ENCODE assay signal across 10 cellular contexts in genomic region chr17:43755389-43755875, GRCh38. TPM values are rescaled to one million over a fixed set of nuclear protein-coding genes. Genes with fewer than 3 reads are reported as not detected.
DNase-seq lines count a peak whose midpoint lies in the region; ATAC-seq, FAIRE-seq and TF ChIP-seq lines count a peak whose summit lies in the region.
"Had no signal": no experiment of that assay in that cellular context is flagged by ENCODE, and none has a peak within 500 bp of the region (broad histone marks: within the 10 kb centered on the region; RNA-seq: fewer than 3 reads in every experiment).

No MANE protein-coding gene starts in this region.

- TF ChIP-seq CTCF in K562 (IDR thresholded peaks at IDR 0.05 in 2 of 3, conservative IDR thresholded peaks at IDR 0.05 in 1 of 3; ENCODE audit: insufficient read depth in 2 of 3, low read depth in 1 of 3, low read length in 3 of 3) = no peak

- H3K27ac Mint-ChIP-seq in activated CD8-positive, alpha-beta memory T cell treated with anti-CD3 and anti-CD28 coated beads, Interleukin-2, amount 10 ng/mL, durations not matched to agents 7 days and 5 days = no peak overlapping the region

- in situ Hi-C loops in K562 (cut with MboI) = no loop called here

- H3K9me1 ChIP-seq in K562 (ENCODE audit: control insufficient read depth, insufficient read depth, low read length) = no peaks in the 10 kb centered on the region

- no peak overlapping the region for H3K4me2 ChIP-seq in K562 (ENCODE audit: insufficient read depth, low read length)

- no peak for TF ChIP-seq POLR2A in K562 (conservative IDR thresholded peaks at IDR 0.05)

- H3K4me3 ChIP-seq in K562 (no peak overlapping the region), subcutaneous abdominal adipose tissue (ENCODE audit: low read depth in 1 of 5, low read length in 5 of 5) (peak overlapping the region in 4 of 5 donors; percentile 27 to 48 (median 33))

- H3K27me3 Mint-ChIP-seq in activated CD8-positive, alpha-beta memory T cell treated with anti-CD3 and anti-CD28 coated beads, Interleukin-2, amount 10 ng/mL, durations not matched to agents 7 days and 5 days = peaks cover 60% of the 10 kb centered on the region

- no peak for TF ChIP-seq RAD21 in K562 (CRISPR knock-in tag; conservative IDR thresholded peaks at IDR 0.05 in 1 of 2, IDR thresholded peaks at IDR 0.05 in 1 of 2)

- H3K4me1 ChIP-seq in K562 (replicated peaks in 1 of 2; ENCODE audit: control insufficient read depth in 2 of 2, insufficient read depth in 2 of 2, low read length in 2 of 2) (peaks cover 0 to 12% of the 10 kb centered on the region in 2 experiments; a peak in 2 of 5 replicates), subcutaneous abdominal adipose tissue (ENCODE audit: control insufficient read depth in 5 of 5, insufficient read depth in 5 of 5, low read length in 5 of 5) (peaks cover 0 to 11% (median 10%) of the 10 kb centered on the region in 5 donors)

- peaks cover 21% of the 10 kb centered on the region for H3K4me1 Mint-ChIP-seq in activated CD8-positive, alpha-beta memory T cell treated with anti-CD3 and anti-CD28 coated beads, Interleukin-2, amount 10 ng/mL, durations not matched to agents 7 days and 5 days

- peak; percentile 52 for DNase-seq in activated CD8-positive, alpha-beta memory T cell treated with anti-CD3 and anti-CD28 coated beads, Interleukin-2, amount 10 ng/mL, durations not matched to agents 7 days and 5 days
- no peak for DNase-seq in activated CD8-positive, alpha-beta memory T cell treated with anti-CD3 and anti-CD28 coated beads, Interleukin-2, amount 50 U/mL, for 4 hours
- DNase-seq in K562 (ENCODE audit: extremely low read depth in 1 of 4, low spot score in 3 of 4) (no peak), islet precursor cell (peak; percentile 90), NCI-H2029 treated with DMSO at 0.1 percent for 48 hours (lab: John Stamatoyannopoulos, UW) (no peak), COLO829 (ENCODE audit: low spot score) (no peak)
- DNase-seq: KG1 had no signal

- POLR2A ChIA-PET in K562 (lab: Yijun Ruan, JAX) = no interaction called here

- BruUV-seq in K562 (replicated peaks; lab: Mats Ljungman, UMichigan) = no TSS peak

- no peaks in the 10 kb centered on the region for H3K36me3 ChIP-seq in K562 (ENCODE audit: control insufficient read depth, insufficient read depth, low read length)
- no peaks in the 10 kb centered on the region for H3K36me3 ChIP-seq in subcutaneous abdominal adipose tissue (ENCODE audit: control insufficient read depth in 5 of 5, insufficient read depth in 5 of 5, low read length in 5 of 5)

- H3K27ac ChIP-seq in K562 (ENCODE audit: extremely low read depth, low read depth, low read length) (no peak overlapping the region), subcutaneous abdominal adipose tissue (ENCODE audit: low read depth, low read length) (no peak overlapping the region)

- 59% methylated on average over 37 of the region's 60 CpGs for WGBS in K562 (ENCODE audit: insufficient coverage, low coverage, missing lambda C conversion rate)

- intact Hi-C loops in K562 (cut with micrococcal nuclease) = no loop called here

- H3K27me3 ChIP-seq in K562 (ENCODE audit: control insufficient read depth in 2 of 2, insufficient read depth in 2 of 2, low read length in 2 of 2) = peaks cover 28 to 81% of the 10 kb centered on the region in 2 experiments; a peak in 4 of 5 replicates
- H3K27me3 ChIP-seq in subcutaneous abdominal adipose tissue (ENCODE audit: control insufficient read depth in 5 of 5, insufficient read depth in 4 of 5, low read length in 5 of 5) = peaks cover 24 to 43% (median 36%) of the 10 kb centered on the region in 5 donors

- H3K9ac ChIP-seq in K562 (ENCODE audit: insufficient read depth in 1 of 2, low read depth in 2 of 2, low read length in 2 of 2) (no peak overlapping the region), subcutaneous abdominal adipose tissue (ENCODE audit: low read length in 5 of 5) (no peak overlapping the region)

- no peak for FAIRE-seq in K562 (lab: Jason Lieb, UNC)

- H4K20me1 ChIP-seq in K562 (replicated peaks; ENCODE audit: control insufficient read depth, insufficient read depth, low read length) = peaks cover 3% of the 10 kb centered on the region; the same call in 1 of the 2 replicates

- H3K9me3 ChIP-seq in K562 (replicated peaks; ENCODE audit: control insufficient read depth, insufficient read depth, low read depth, low read length) (no peaks in the 10 kb centered on the region), subcutaneous abdominal adipose tissue (ENCODE audit: control insufficient read depth in 5 of 5, low read length in 5 of 5) (no peaks in the 10 kb centered on the region)

- H2AFZ ChIP-seq in K562 (ENCODE audit: low read depth, low read length) = no peak overlapping the region

- no peak overlapping the region for H3K4me3 Mint-ChIP-seq in activated CD8-positive, alpha-beta memory T cell treated with anti-CD3 and anti-CD28 coated beads, Interleukin-2, amount 10 ng/mL, durations not matched to agents 7 days and 5 days

- H3K79me2 ChIP-seq in K562 (ENCODE audit: control insufficient read depth, insufficient read depth, low read length) = no peaks in the 10 kb centered on the region

- peak; percentile 56 for ATAC-seq in activated CD8-positive, alpha-beta memory T cell treated with anti-CD3 and anti-CD28 coated beads, Interleukin-2, amount 10 ng/mL, durations not matched to agents 7 days and 5 days
- no peak for ATAC-seq in K562
- no peak for ATAC-seq in GM19463 (IDR thresholded peaks at IDR 0.05; ENCODE audit: unreplicated experiment)

- H3K9me3 Mint-ChIP-seq in activated CD8-positive, alpha-beta memory T cell treated with anti-CD3 and anti-CD28 coated beads, Interleukin-2, amount 10 ng/mL, durations not matched to agents 7 days and 5 days (ENCODE audit: low read depth) = no peaks in the 10 kb centered on the region

- H3K36me3 Mint-ChIP-seq in activated CD8-positive, alpha-beta memory T cell treated with anti-CD3 and anti-CD28 coated beads, Interleukin-2, amount 10 ng/mL, durations not matched to agents 7 days and 5 days = no peaks in the 10 kb centered on the region

- CTCF ChIA-PET in activated CD8-positive, alpha-beta memory T cell treated with anti-CD3 and anti-CD28 coated beads, Interleukin-2, amount 10 ng/mL, durations not matched to agents 7 days and 5 days (lab: Charles Lee) = interaction anchor here (1.0 to 20.3 kb wide), 4 partner anchors 11 to 66 kb away, joined by 3 to 569 read pairs (median 5); no protein-coding TSS in a partner anchor
- CTCF ChIA-PET in K562 (lab: Yijun Ruan, JAX; ENCODE audit: low intra/inter-chr PET ratio) = no interaction called here

- TF ChIP-seq EP300 in K562 (IDR thresholded peaks at IDR 0.05; ENCODE audit: low read length) = no peak

RNA-seq across cellular contexts. Expression of gene SOST, which starts 3.2 kb away (rescaled TPM):
- total RNA-seq in activated CD8-positive, alpha-beta memory T cell treated with anti-CD3 and anti-CD28 coated beads, Interleukin-2, amount 10 ng/mL, durations not matched to agents 7 days and 5 days = not detected
- not detected in 2 replicates for total RNA-seq in K562 (2011; cell fraction: chromatin; rRNA removed; ENCODE audit: low replicate concordance)
- not detected in 2 replicates for total RNA-seq in K562 (2011; cell fraction: nucleolus; rRNA removed)
- total RNA-seq in K562 (2011; cell fraction: nucleoplasm; rRNA removed) = not detected in 2 replicates
- total RNA-seq in K562 (2014; rRNA removed) (not detected in 2 replicates), K562 (2014; rRNA removed; fragmentation: Illumina TruSeq; extraction: Trizol) (not detected in 2 replicates), K562 (2015; rRNA removed; fragmentation: Illumina TruSeq; extraction: Trizol) (not detected in 2 replicates), K562 (2021) (not detected in 2 replicates)
- polyA plus RNA-seq in K562 (2011; rRNA removed) (not detected in 2 replicates), K562 (2014; fragmentation: Illumina TruSeq; extraction: Trizol) (not detected in 2 replicates), K562 (2014; fragmentation: Nextera tagmentation; extraction: Ambion mirVana) (not detected), K562 (2014; rRNA removed) (not detected in 2 replicates)
- polyA plus RNA-seq in K562 (2011; cell fraction: cytosol; rRNA removed) = not detected in 2 replicates
- not detected in 2 replicates for polyA plus RNA-seq in K562 (2011; cell fraction: nucleus; rRNA removed)
- polyA plus RNA-seq in K562 (2012) = 0.06 TPM in 1 of 2 replicates, not detected in the other
- polyA minus RNA-seq in K562 (2011; rRNA and poly(A)+ RNA removed) = not detected in 2 replicates
- polyA minus RNA-seq in K562 (2011; cell fraction: cytosol; rRNA and poly(A)+ RNA removed) = not detected in 2 replicates
- polyA minus RNA-seq in K562 (2011; cell fraction: nucleus; rRNA and poly(A)+ RNA removed) = not detected in 2 replicates
- total RNA-seq: T-helper 2 cell treated with Interferon-gamma antibody and Interleukin-4, amounts not matched to agents 100 ng/mL and 5 ng/mL, for 36 hours had no signal

RNA-seq across cellular contexts. Expression of gene DUSP3, which starts 23.3 kb away (rescaled TPM):
- 1 to 10 TPM; 5.6 to 6.0 TPM for total RNA-seq in activated CD8-positive, alpha-beta memory T cell treated with anti-CD3 and anti-CD28 coated beads, Interleukin-2, amount 10 ng/mL, durations not matched to agents 7 days and 5 days
- 10.7 and 20.7 TPM in 2 replicates for total RNA-seq in K562 (2011; cell fraction: chromatin; rRNA removed; ENCODE audit: low replicate concordance)
- total RNA-seq in K562 (2011; cell fraction: nucleolus; rRNA removed) = 17.7 and 19.6 TPM in 2 replicates
- total RNA-seq in K562 (2011; cell fraction: nucleoplasm; rRNA removed) = 17.4 and 24.8 TPM in 2 replicates
- total RNA-seq in K562 (2014; rRNA removed) (9.4 and 13.2 TPM in 2 replicates), K562 (2014; rRNA removed; fragmentation: Illumina TruSeq; extraction: Trizol) (11.9 and 12.3 TPM in 2 replicates), K562 (2015; rRNA removed; fragmentation: Illumina TruSeq; extraction: Trizol) (13.3 and 15.4 TPM in 2 replicates), K562 (2021) (14.4 and 15.5 TPM in 2 replicates)
- polyA plus RNA-seq in K562 (2011; rRNA removed) (19.8 and 20.2 TPM in 2 replicates), K562 (2014; fragmentation: Illumina TruSeq; extraction: Trizol) (13.2 and 13.6 TPM in 2 replicates), K562 (2014; fragmentation: Nextera tagmentation; extraction: Ambion mirVana) (1 to 10 TPM; 4.1 to 5.0 TPM), K562 (2014; rRNA removed) (11.9 and 13.1 TPM in 2 replicates)
- polyA plus RNA-seq in K562 (2011; cell fraction: cytosol; rRNA removed) = 20.3 and 21.1 TPM in 2 replicates
- 22.7 and 23.3 TPM in 2 replicates for polyA plus RNA-seq in K562 (2011; cell fraction: nucleus; rRNA removed)
- polyA plus RNA-seq in K562 (2012) = 11.5 and 16.7 TPM in 2 replicates
- 14.9 and 15.9 TPM in 2 replicates for polyA minus RNA-seq in K562 (2011; rRNA and poly(A)+ RNA removed)
- 16.9 and 17.3 TPM in 2 replicates for polyA minus RNA-seq in K562 (2011; cell fraction: cytosol; rRNA and poly(A)+ RNA removed)
- 11.0 and 13.8 TPM in 2 replicates for polyA minus RNA-seq in K562 (2011; cell fraction: nucleus; rRNA and poly(A)+ RNA removed)

RNA-seq across cellular contexts. Expression of gene CFAP97D1, which starts 24.8 kb away (rescaled TPM):
- total RNA-seq in activated CD8-positive, alpha-beta memory T cell treated with anti-CD3 and anti-CD28 coated beads, Interleukin-2, amount 10 ng/mL, durations not matched to agents 7 days and 5 days = not detected
- total RNA-seq in K562 (2011; cell fraction: chromatin; rRNA removed; ENCODE audit: low replicate concordance) = 0.07 TPM in 1 of 2 replicates, not detected in the other
- not detected in 2 replicates for total RNA-seq in K562 (2011; cell fraction: nucleolus; rRNA removed)
- total RNA-seq in K562 (2011; cell fraction: nucleoplasm; rRNA removed) = not detected in 2 replicates
- total RNA-seq in K562 (2014; rRNA removed) = not detected in 2 replicates
- not detected in 2 replicates for total RNA-seq in K562 (2014; rRNA removed; fragmentation: Illumina TruSeq; extraction: Trizol)
- total RNA-seq in K562 (2015; rRNA removed; fragmentation: Illumina TruSeq; extraction: Trizol) = not detected in 2 replicates
- total RNA-seq in K562 (2021) = not detected in 2 replicates
- polyA plus RNA-seq in K562 (2011; rRNA removed) = not detected in 2 replicates
- not detected in 2 replicates for polyA plus RNA-seq in K562 (2011; cell fraction: cytosol; rRNA removed)
- polyA plus RNA-seq in K562 (2011; cell fraction: nucleus; rRNA removed) = not detected in 2 replicates
- 0.01 TPM in 1 of 2 replicates, not detected in the other for polyA plus RNA-seq in K562 (2012)
- polyA plus RNA-seq in K562 (2014; fragmentation: Illumina TruSeq; extraction: Trizol) = not detected in 2 replicates
- not detected for polyA plus RNA-seq in K562 (2014; fragmentation: Nextera tagmentation; extraction: Ambion mirVana)
- not detected in 2 replicates for polyA plus RNA-seq in K562 (2014; rRNA removed)
- 0.04 TPM in 1 of 2 replicates, not detected in the other for polyA minus RNA-seq in K562 (2011; rRNA and poly(A)+ RNA removed)
- polyA minus RNA-seq in K562 (2011; cell fraction: cytosol; rRNA and poly(A)+ RNA removed) = not detected in 2 replicates
- not detected in 2 replicates for polyA minus RNA-seq in K562 (2011; cell fraction: nucleus; rRNA and poly(A)+ RNA removed)
- total RNA-seq: T-helper 2 cell treated with Interferon-gamma antibody and Interleukin-4, amounts not matched to agents 100 ng/mL and 5 ng/mL, for 36 hours had no signal

Comparison
In these comparisons a context has a peak if more than half of its experiments do, and no peak if none do; other contexts are left out.
1. DNase-seq: peak in activated CD8-positive, alpha-beta memory T cell treated with anti-CD3 and anti-CD28 coated beads, Interleukin-2, amount 10 ng/mL, durations not matched to agents 7 days and 5 days (single experiment) and islet precursor cell (single experiment); none in activated CD8-positive, alpha-beta memory T cell treated with anti-CD3 and anti-CD28 coated beads, Interleukin-2, amount 50 U/mL, for 4 hours (single experiment), K562 (0 of 4), NCI-H2029 treated with DMSO at 0.1 percent for 48 hours (single experiment) and COLO829 (single experiment).